ENCODE assay signal across 24 cellular contexts in genomic region chr3:38637906-38638305, GRCh38. TPM values are rescaled to one million over a fixed set of nuclear protein-coding genes. Genes with fewer than 3 reads are reported as not detected.
"Had no signal": no experiment of that assay in that cellular context is flagged by ENCODE, and none has a peak within 500 bp of the region (broad histone marks: within the 10 kb centered on the region; RNA-seq: fewer than 3 reads in every experiment).

No MANE protein-coding gene starts in this region.

- H3K36me3 ChIP-seq: ascending aorta, colonic mucosa, esophagus squamous epithelium, gastroesophageal sphincter, neural progenitor cell, prostate gland, WERI-Rb-1 had no signal

- H3K4me3 ChIP-seq: ascending aorta, colonic mucosa, dorsolateral prefrontal cortex, esophagus squamous epithelium, gastroesophageal sphincter, lung, neural progenitor cell, prostate gland, tibial nerve had no signal

- H3K9ac ChIP-seq: neural progenitor cell had no signal

- H3K36me3 Mint-ChIP-seq: activated naive CD4-positive, alpha-beta T cell treated with anti-CD3 and anti-CD28 coated beads, Interleukin-2, amount 50 U/mL, for 24 hours; naive thymus-derived CD4-positive, alpha-beta T cell; neural progenitor cell; stimulated activated effector memory CD8-positive, alpha-beta T cell treated with anti-CD3 and anti-CD28 coated beads, Interleukin-12 subunit alpha, Interleukin-12 subunit beta, amount 100 ng/mL, for 72 hours had no signal

- H3K9me3 Mint-ChIP-seq: activated naive CD4-positive, alpha-beta T cell treated with anti-CD3 and anti-CD28 coated beads, Interleukin-2, amount 50 U/mL, for 24 hours; activated T-helper 1 cell treated with anti-CD3 and anti-CD28 coated beads, Interleukin-12 subunit alpha, Interleukin-12 subunit beta, Interleukin-2, Interleukin-4 antibody, amounts not matched to agents 30 ng/mL and 10 ng/mL and 1 ng/mL, durations not matched to agents 14 hours and 24 hours and 36 hours; central memory CD8-positive, alpha-beta T cell; naive thymus-derived CD4-positive, alpha-beta T cell; neural progenitor cell; stimulated activated effector memory CD8-positive, alpha-beta T cell treated with anti-CD3 and anti-CD28 coated beads, Interleukin-12 subunit alpha, Interleukin-12 subunit beta, amount 100 ng/mL, for 72 hours; stimulated activated naive CD8-positive, alpha-beta T cell treated with anti-CD3 and anti-CD28 coated beads, Interleukin-15, amount 100 ng/mL, for 72 hours had no signal

- H3K4me3 Mint-ChIP-seq: activated CD8-positive, alpha-beta T cell treated with anti-CD3 and anti-CD28 coated beads, Interleukin-2, amount 10 ng/mL, durations not matched to agents 7 days and 5 days; activated naive CD4-positive, alpha-beta T cell treated with anti-CD3 and anti-CD28 coated beads, Interleukin-2, amount 50 U/mL, for 24 hours; activated T-helper 1 cell treated with anti-CD3 and anti-CD28 coated beads, Interleukin-12 subunit alpha, Interleukin-12 subunit beta, Interleukin-2, Interleukin-4 antibody, amounts not matched to agents 30 ng/mL and 10 ng/mL and 1 ng/mL, durations not matched to agents 14 hours and 24 hours and 36 hours; central memory CD8-positive, alpha-beta T cell; naive thymus-derived CD4-positive, alpha-beta T cell; neural progenitor cell; stimulated activated effector memory CD8-positive, alpha-beta T cell treated with anti-CD3 and anti-CD28 coated beads, Interleukin-12 subunit alpha, Interleukin-12 subunit beta, amount 100 ng/mL, for 72 hours; stimulated activated naive CD8-positive, alpha-beta T cell treated with anti-CD3 and anti-CD28 coated beads, Interleukin-15, amount 100 ng/mL, for 72 hours had no signal

- H3K27ac Mint-ChIP-seq: activated CD8-positive, alpha-beta T cell treated with anti-CD3 and anti-CD28 coated beads, Interleukin-2, amount 10 ng/mL, durations not matched to agents 7 days and 5 days; activated naive CD4-positive, alpha-beta T cell treated with anti-CD3 and anti-CD28 coated beads, Interleukin-2, amount 50 U/mL, for 24 hours; activated T-helper 1 cell treated with anti-CD3 and anti-CD28 coated beads, Interleukin-12 subunit alpha, Interleukin-12 subunit beta, Interleukin-2, Interleukin-4 antibody, amounts not matched to agents 30 ng/mL and 10 ng/mL and 1 ng/mL, durations not matched to agents 14 hours and 24 hours and 36 hours; naive thymus-derived CD4-positive, alpha-beta T cell; neural progenitor cell; stimulated activated effector memory CD8-positive, alpha-beta T cell treated with anti-CD3 and anti-CD28 coated beads, Interleukin-12 subunit alpha, Interleukin-12 subunit beta, amount 100 ng/mL, for 72 hours had no signal

- DNase-seq: activated CD4-positive, alpha-beta T cell treated with anti-CD3 and anti-CD28 coated beads for 1 hour; activated CD4-positive, alpha-beta T cell treated with anti-CD3 and anti-CD28 coated beads, Interleukin-2, amount 50 U/mL, for 1 hour; activated CD8-positive, alpha-beta T cell treated with anti-CD3 and anti-CD28 coated beads, Interleukin-2, amount 10 ng/mL, durations not matched to agents 7 days and 5 days; activated gamma-delta T cell treated with Interleukin-2 at 50 U/mL for 16 hours; colonic mucosa; dorsolateral prefrontal cortex; esophagus squamous epithelium; head of caudate nucleus; naive thymus-derived CD4-positive, alpha-beta T cell; stimulated activated CD4-positive, alpha-beta T cell treated with anti-CD3 and anti-CD28 coated beads, Interleukin-1b, Interleukin-23, amount 100 ng/mL, for 48 hours; stimulated activated naive CD8-positive, alpha-beta T cell treated with anti-CD3 and anti-CD28 coated beads, Interleukin-15, amount 100 ng/mL, for 72 hours; T-helper 1 cell; WERI-Rb-1 had no signal

- H2AFZ ChIP-seq: neural progenitor cell had no signal

- H3K27me3 ChIP-seq: ascending aorta, colonic mucosa, tibial nerve had no signal

- H3K4me2 ChIP-seq: neural progenitor cell had no signal

- H3K9me3 ChIP-seq: ascending aorta, colonic mucosa, esophagus squamous epithelium, gastroesophageal sphincter, prostate gland, tibial nerve had no signal

- H3K27me3 Mint-ChIP-seq: activated naive CD4-positive, alpha-beta T cell treated with anti-CD3 and anti-CD28 coated beads, Interleukin-2, amount 50 U/mL, for 24 hours; stimulated activated naive CD8-positive, alpha-beta T cell treated with anti-CD3 and anti-CD28 coated beads, Interleukin-15, amount 100 ng/mL, for 72 hours had no signal

- ATAC-seq: activated CD8-positive, alpha-beta T cell treated with anti-CD3 and anti-CD28 coated beads, Interleukin-2, amount 10 ng/mL, durations not matched to agents 7 days and 5 days; gastroesophageal sphincter; naive thymus-derived CD4-positive, alpha-beta T cell; stimulated activated effector memory CD8-positive, alpha-beta T cell treated with anti-CD3 and anti-CD28 coated beads, Interleukin-12 subunit alpha, Interleukin-12 subunit beta, amount 100 ng/mL, for 72 hours; stimulated activated naive CD8-positive, alpha-beta T cell treated with anti-CD3 and anti-CD28 coated beads, Interleukin-15, amount 100 ng/mL, for 72 hours had no signal

- H3K27ac ChIP-seq: ascending aorta, colonic mucosa, dorsolateral prefrontal cortex, esophagus squamous epithelium, gastroesophageal sphincter, neural progenitor cell, prostate gland, tibial nerve, WERI-Rb-1 had no signal

- H3K4me1 ChIP-seq: ascending aorta, colonic mucosa, esophagus squamous epithelium, gastroesophageal sphincter, prostate gland, tibial nerve had no signal

- H3K4me1 Mint-ChIP-seq: activated naive CD4-positive, alpha-beta T cell treated with anti-CD3 and anti-CD28 coated beads, Interleukin-2, amount 50 U/mL, for 24 hours had no signal

RNA-seq across cellular contexts. Expression of gene SCN5A, which starts 11.6 kb away (rescaled TPM):
- total RNA-seq: activated T-helper 1 cell treated with anti-CD3 and anti-CD28 coated beads, Interleukin-12 subunit alpha, Interleukin-12 subunit beta, Interleukin-2, Interleukin-4 antibody, amounts not matched to agents 30 ng/mL and 10 ng/mL and 1 ng/mL, durations not matched to agents 14 hours and 24 hours and 36 hours; osteocyte had no signal
- polyA plus RNA-seq: naive thymus-derived CD4-positive, alpha-beta T cell had no signal
